ENCODE assay signal across 22 cellular contexts in genomic region chr6:43861212-43861918, GRCh38.
"Had no signal": no experiment of that assay in that cellular context is flagged by ENCODE, and none has a peak within 500 bp of the region (broad histone marks: within the 10 kb centered on the region; RNA-seq: fewer than 3 reads in every experiment).

No MANE protein-coding gene starts in this region.

- H3K4me3 Mint-ChIP-seq: endodermal cell; naive thymus-derived CD8-positive, alpha-beta T cell; stimulated activated naive B cell treated with anti-CD40 and anti-IgM and Interleukin-4, amounts not matched to agents 10 μg/mL and 1 μg/mL and 100 μg/mL, for 72 hours; stimulated activated naive CD8-positive, alpha-beta T cell treated with anti-CD3 and anti-CD28 coated beads, Interleukin-15, amount 100 ng/mL, for 72 hours had no signal

- ATAC-seq: left colon; mucosa of descending colon; naive thymus-derived CD8-positive, alpha-beta T cell; sciatic nerve; stimulated activated naive B cell treated with anti-CD40 and anti-IgM and Interleukin-4, amounts not matched to agents 10 μg/mL and 1 μg/mL and 100 μg/mL, for 72 hours; stimulated activated naive CD8-positive, alpha-beta T cell treated with anti-CD3 and anti-CD28 coated beads, Interleukin-15, amount 100 ng/mL, for 72 hours had no signal

- H3K9me3 Mint-ChIP-seq: endodermal cell; naive thymus-derived CD8-positive, alpha-beta T cell; stimulated activated naive B cell treated with anti-CD40 and anti-IgM and Interleukin-4, amounts not matched to agents 10 μg/mL and 1 μg/mL and 100 μg/mL, for 72 hours; stimulated activated naive CD8-positive, alpha-beta T cell treated with anti-CD3 and anti-CD28 coated beads, Interleukin-15, amount 100 ng/mL, for 72 hours had no signal

- FAIRE-seq: endothelial cell of umbilical vein, kidney had no signal

- H3K36me3 ChIP-seq: colonic mucosa, tibial nerve had no signal

- H3K36me3 Mint-ChIP-seq: naive thymus-derived CD8-positive, alpha-beta T cell; stimulated activated naive B cell treated with anti-CD40 and anti-IgM and Interleukin-4, amounts not matched to agents 10 μg/mL and 1 μg/mL and 100 μg/mL, for 72 hours had no signal

- H3K9me3 ChIP-seq: colonic mucosa, mucosa of descending colon, testis, tibial nerve had no signal

- H3K4me1 ChIP-seq: colonic mucosa, tibial nerve had no signal

- H3K4me1 Mint-ChIP-seq: naive thymus-derived CD8-positive, alpha-beta T cell; stimulated activated naive B cell treated with anti-CD40 and anti-IgM and Interleukin-4, amounts not matched to agents 10 μg/mL and 1 μg/mL and 100 μg/mL, for 72 hours; stimulated activated naive CD8-positive, alpha-beta T cell treated with anti-CD3 and anti-CD28 coated beads, Interleukin-15, amount 100 ng/mL, for 72 hours had no signal

- H3K4me3 ChIP-seq: colonic mucosa, hepatocyte, mucosa of descending colon, testis, tibial nerve had no signal

- DNase-seq: colonic mucosa; dermis blood vessel endothelial cell; effector CD4-positive, alpha-beta T cell; endodermal cell; erythroblast; foreskin melanocyte; head of caudate nucleus; kidney; left colon; mammary epithelial cell; mucosa of descending colon; naive thymus-derived CD8-positive, alpha-beta T cell; stimulated activated CD4-positive, alpha-beta T cell treated with anti-CD3 and anti-CD28 coated beads, Interleukin-2, amount 100 ng/mL, for 24 hours; stimulated activated CD4-positive, alpha-beta T cell treated with anti-CD3 and anti-CD28 coated beads, Interleukin-4, amount 100 ng/mL, for 4 hours; stimulated activated naive B cell treated with anti-CD40 and anti-IgM and Interleukin-4, amounts not matched to agents 10 μg/mL and 1 μg/mL and 100 μg/mL, for 72 hours; stimulated activated naive CD8-positive, alpha-beta T cell treated with anti-CD3 and anti-CD28 coated beads, Interleukin-15, amount 100 ng/mL, for 72 hours; testis had no signal

- H3K27ac Mint-ChIP-seq: endodermal cell; naive thymus-derived CD8-positive, alpha-beta T cell; progenitor cell of endocrine pancreas; stimulated activated naive B cell treated with anti-CD40 and anti-IgM and Interleukin-4, amounts not matched to agents 10 μg/mL and 1 μg/mL and 100 μg/mL, for 72 hours; stimulated activated naive CD8-positive, alpha-beta T cell treated with anti-CD3 and anti-CD28 coated beads, Interleukin-15, amount 100 ng/mL, for 72 hours had no signal

- H3K27ac ChIP-seq: colonic mucosa, hepatocyte, testis, tibial nerve had no signal

- H3K27me3 ChIP-seq: colonic mucosa, hepatocyte, testis had no signal

- H3K27me3 Mint-ChIP-seq: progenitor cell of endocrine pancreas had no signal
